12 cellular contexts compared by ENCODE assay signal in the genomic region with DNA sequence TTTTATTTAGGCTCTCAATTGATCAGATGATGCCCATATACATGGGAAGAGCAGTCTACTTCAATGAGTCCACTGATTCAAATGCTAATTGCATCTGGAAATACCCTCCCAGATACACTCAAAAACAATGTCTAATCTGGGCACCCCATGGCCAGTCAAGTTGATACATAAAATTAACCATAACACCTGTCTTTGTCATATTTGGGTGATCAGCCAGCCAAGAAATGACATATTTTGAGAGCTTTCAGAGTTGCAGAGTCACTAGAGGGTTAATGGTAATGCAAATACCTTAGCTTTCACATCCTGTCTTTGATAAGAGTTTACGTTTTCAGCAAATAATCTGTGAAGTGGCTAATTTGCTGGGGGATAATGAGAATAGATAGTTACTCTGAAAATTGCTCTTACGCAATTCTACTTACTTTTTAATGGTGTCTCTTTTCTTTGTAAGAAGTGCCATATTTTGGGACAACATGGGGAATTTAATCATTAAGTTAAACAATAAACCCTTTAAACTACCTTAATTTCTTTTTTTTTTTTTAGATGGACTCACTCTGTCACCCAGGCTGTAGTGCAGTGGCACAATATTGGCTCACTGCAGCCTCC. TPM values are rescaled to one million over a fixed set of nuclear protein-coding genes. Genes with fewer than 3 reads are reported as not detected.
DNase-seq lines count a peak whose midpoint lies in the region; ATAC-seq and TF ChIP-seq lines count a peak whose summit lies in the region.
"Had no signal": no experiment of that assay in that cellular context is flagged by ENCODE, and none has a peak within 500 bp of the region (broad histone marks: within the 10 kb centered on the region; RNA-seq: fewer than 3 reads in every experiment).

No MANE protein-coding gene starts in this region.

- ATAC-seq in GM18505 (IDR thresholded peaks at IDR 0.05; ENCODE audit: unreplicated experiment) (peak; percentile 99), GM19468 (IDR thresholded peaks at IDR 0.05; ENCODE audit: extremely low read depth, unreplicated experiment) (peak; percentile 99), HG02973 (IDR thresholded peaks at IDR 0.05; ENCODE audit: unreplicated experiment) (peak; percentile 98), heart right ventricle (no peak)
- ATAC-seq: mucosa of descending colon had no signal

- no peaks in the 10 kb centered on the region for H3K4me1 ChIP-seq in heart right ventricle

- no peak overlapping the region for H3K27ac ChIP-seq in heart right ventricle

- no peak for TF ChIP-seq CTCF in heart right ventricle (IDR thresholded peaks at IDR 0.05)

- H3K4me3 ChIP-seq in heart right ventricle, result no peak overlapping the region
- H3K4me3 ChIP-seq: mucosa of descending colon had no signal

- no peaks in the 10 kb centered on the region for H3K36me3 ChIP-seq in heart right ventricle

- intact Hi-C loops in heart right ventricle (cut with DNase I), result no loop called here

- H3K9me3 ChIP-seq in heart right ventricle, result peaks cover 0 to 18% (median 0%) of the 10 kb centered on the region in 11 donors

- no peak for TF ChIP-seq POLR2A in GM18505 (IDR thresholded peaks at IDR 0.05; ENCODE audit: borderline replicate concordance, extremely low read depth, insufficient read depth, insufficient read length)

- WGBS in heart right ventricle, 2 donors, result 55% methylated on average over 2 of the region's 2 CpGs

- H3K27me3 ChIP-seq in heart right ventricle, result peaks cover 0 to 11% (median 0%) of the 10 kb centered on the region in 7 donors

- DNase-seq in NCI-H146 (lab: John Stamatoyannopoulos, UW) (peak; percentile 58), epidermal melanocyte (ENCODE audit: insufficient read length, low spot score) (no peak), T1000 (lab: John Stamatoyannopoulos, UW) (no peak), heart right ventricle (no peak)
- no peak for DNase-seq in activated CD8-positive, alpha-beta memory T cell treated with anti-CD3 and anti-CD28 coated beads, Interleukin-2, amount 50 U/mL, for 48 hours
- DNase-seq: mucosa of descending colon had no signal

RNA-seq across cellular contexts. Expression of a gene that starts 49.1 kb away (rescaled TPM):
- not detected for total RNA-seq in heart right ventricle
- polyA plus RNA-seq in heart right ventricle, result not detected
- total RNA-seq: dermis microvascular lymphatic vessel endothelial cell, M059J, mucosa of descending colon had no signal
- polyA plus RNA-seq: CD14-positive monocyte had no signal

Comparison
In these comparisons a context has a peak if more than half of its experiments do, and no peak if none do; other contexts are left out.
1. ATAC-seq: peak in GM18505 (single experiment), GM19468 (single experiment) and HG02973 (single experiment); none in heart right ventricle (0 of 8).